ENCODE assay signal across 8 cellular contexts in the genomic region with DNA sequence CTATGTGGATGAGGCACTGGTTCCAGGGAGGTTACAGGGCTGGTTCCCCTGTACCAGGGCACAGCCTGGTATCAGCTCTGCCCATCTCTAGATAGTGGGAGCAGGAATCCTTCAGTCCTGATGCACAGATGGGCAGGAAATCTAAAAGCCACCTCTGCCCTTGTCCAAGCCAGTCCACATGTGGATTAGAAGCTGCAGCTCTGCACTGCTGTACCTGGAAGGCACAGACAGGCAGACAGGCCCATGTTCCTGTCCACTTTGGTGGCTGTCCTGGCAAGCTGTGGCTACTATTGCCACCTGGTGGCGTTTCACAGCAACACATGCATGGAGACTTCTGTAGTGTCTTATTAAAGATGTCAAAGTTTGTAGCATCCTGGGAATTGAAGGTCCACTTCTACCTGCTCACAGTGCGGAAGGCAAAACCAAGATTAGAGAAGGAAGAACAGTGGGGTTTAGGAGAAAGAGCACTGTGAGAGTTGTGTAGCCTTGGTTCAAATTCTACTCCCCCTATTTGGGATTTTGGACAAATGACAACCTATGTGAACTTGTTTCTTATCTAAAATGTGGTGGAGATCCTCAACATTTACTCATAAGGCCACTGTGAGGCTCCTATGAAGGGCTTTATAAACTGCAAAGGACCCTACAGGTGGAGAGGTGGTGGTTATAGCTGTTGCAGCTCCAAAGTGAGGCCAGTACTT. TPM values are rescaled to one million over a fixed set of nuclear protein-coding genes. Genes with fewer than 3 reads are reported as not detected.
DNase-seq lines count a peak whose midpoint lies in the region; ATAC-seq, FAIRE-seq and TF ChIP-seq lines count a peak whose summit lies in the region.

No MANE protein-coding gene starts in this region.

- POLR2A ChIA-PET in activated CD8-positive, alpha-beta T cell treated with anti-CD3 and anti-CD28 coated beads, Interleukin-2, amount 10 ng/mL, durations not matched to agents 7 days and 5 days (lab: Charles Lee) = interaction anchor here (0.9 kb wide), 1 partner anchor 180 kb away, joined by 3 read pairs; no protein-coding TSS in a partner anchor
- POLR2A ChIA-PET in H1 (lab: Charles Lee; ENCODE audit: partially characterized antibody) = interaction anchor here (1.1 to 1.8 kb wide), 2 partner anchors 9 to 11 kb away, joined by 3 to 4 read pairs; no protein-coding TSS in a partner anchor

- H3K4ac ChIP-seq in H1 (replicated peaks; ENCODE audit: insufficient read length, low read depth, low read length) = no peak overlapping the region

- peak; percentile 93 to 97 for TF ChIP-seq RAD21 in H1 (IDR thresholded peaks at IDR 0.05 in 1 of 2, conservative IDR thresholded peaks at IDR 0.05 in 1 of 2; ENCODE audit: low read depth in 2 of 2, low read length in 2 of 2)

- H3K36me3 ChIP-seq in H1 (ENCODE audit: control insufficient read depth in 2 of 4, insufficient read depth in 4 of 4, low read length in 3 of 4) = no peaks in the 10 kb centered on the region

- H3K4me1 Mint-ChIP-seq in activated CD8-positive, alpha-beta T cell treated with anti-CD3 and anti-CD28 coated beads, Interleukin-2, amount 10 ng/mL, durations not matched to agents 7 days and 5 days (ENCODE audit: low read depth) = no peaks in the 10 kb centered on the region

- H3K79me1 ChIP-seq in H1 (ENCODE audit: low read depth, low read length) = no peaks in the 10 kb centered on the region

- H3K4me2 ChIP-seq in H1 (ENCODE audit: insufficient read depth in 1 of 2, low read depth in 2 of 2, low read length in 2 of 2) = no peak overlapping the region

- H2BK15ac ChIP-seq in H1 (ENCODE audit: low read length) = no peak overlapping the region

- no peak overlapping the region for H3K27ac Mint-ChIP-seq in activated CD8-positive, alpha-beta T cell treated with anti-CD3 and anti-CD28 coated beads, Interleukin-2, amount 10 ng/mL, durations not matched to agents 7 days and 5 days

- H3K4me3 Mint-ChIP-seq in activated CD8-positive, alpha-beta T cell treated with anti-CD3 and anti-CD28 coated beads, Interleukin-2, amount 10 ng/mL, durations not matched to agents 7 days and 5 days = no peak overlapping the region

- no peaks in the 10 kb centered on the region for H4K20me1 ChIP-seq in H1 (replicated peaks in 1 of 2; ENCODE audit: control insufficient read depth in 1 of 2, insufficient read depth in 2 of 2, low read length in 2 of 2)

- DNase-seq in A172 (ENCODE audit: low spot score) (peak; percentile 78), GM18507 (ENCODE audit: extremely low spot score, insufficient read length, low read depth) (peak; percentile 33), NCI-H526 (lab: John Stamatoyannopoulos, UW) (peak; percentile 74 to 90), H1 (ENCODE audit: low read depth in 1 of 2, low spot score in 2 of 2) (peak; percentile 49 to 84), midbrain (lab: John Stamatoyannopoulos, UW) (peak; percentile 87)
- DNase-seq in activated CD8-positive, alpha-beta T cell treated with anti-CD3 and anti-CD28 coated beads, Interleukin-2, amount 10 ng/mL, durations not matched to agents 7 days and 5 days = peak; percentile 73
- peak; percentile 31 to 40 for DNase-seq in stimulated activated CD8-positive, alpha-beta memory T cell treated with anti-CD3 and anti-CD28 coated beads, Interleukin-4, amount 100 ng/mL, for 4 hours (ENCODE audit: low read depth in 2 of 2, low spot score in 1 of 2)

- H2BK120ac ChIP-seq in H1 (replicated peaks; ENCODE audit: low read depth, low read length) = no peak overlapping the region

- no peaks in the 10 kb centered on the region for H3K36me3 Mint-ChIP-seq in activated CD8-positive, alpha-beta T cell treated with anti-CD3 and anti-CD28 coated beads, Interleukin-2, amount 10 ng/mL, durations not matched to agents 7 days and 5 days (ENCODE audit: low read depth)

- peaks cover 6% of the 10 kb centered on the region for H3K27me3 Mint-ChIP-seq in activated CD8-positive, alpha-beta T cell treated with anti-CD3 and anti-CD28 coated beads, Interleukin-2, amount 10 ng/mL, durations not matched to agents 7 days and 5 days (ENCODE audit: low read depth)

- H3K9me3 ChIP-seq in H1 (ENCODE audit: insufficient read depth in 2 of 2, low read depth in 1 of 2, low read length in 1 of 2) = peaks cover 7 to 9% of the 10 kb centered on the region in 2 experiments; a peak in 2 of 4 replicates

- no peak overlapping the region for H3K4me3 ChIP-seq in H1 (ENCODE audit: extremely low read depth in 1 of 4, insufficient read depth in 2 of 4, low read depth in 3 of 4, low read length in 4 of 4)

- H3K79me2 ChIP-seq in H1 (ENCODE audit: control insufficient read depth in 1 of 2, insufficient read depth in 2 of 2, low read length in 2 of 2) = no peaks in the 10 kb centered on the region

- H3K14ac ChIP-seq in H1 (ENCODE audit: insufficient read length) = no peak overlapping the region

- FAIRE-seq in GM18507 (lab: Jason Lieb, UNC) = peak; percentile 78
- peak; percentile 96 for FAIRE-seq in H1 (lab: Jason Lieb, UNC)

- CTCF ChIA-PET in activated CD8-positive, alpha-beta T cell treated with anti-CD3 and anti-CD28 coated beads, Interleukin-2, amount 10 ng/mL, durations not matched to agents 7 days and 5 days (lab: Charles Lee) = interaction anchor here (0.8 to 2.7 kb wide), 12 partner anchors 9 to 186 kb away, joined by 3 to 37 read pairs (median 4); no protein-coding TSS in a partner anchor
- CTCF ChIA-PET in H1 (lab: Charles Lee; ENCODE audit: partially characterized antibody) = interaction anchor here (0.6 to 2.9 kb wide), 80 partner anchors 8 to 402 kb away, joined by 3 to 104 read pairs (median 5); no protein-coding TSS in a partner anchor

- no peak overlapping the region for H3K27ac ChIP-seq in H1 (ENCODE audit: low read depth, low read length)

- TF ChIP-seq EP300 in H1 (IDR thresholded peaks at IDR 0.05; ENCODE audit: borderline replicate concordance in 1 of 2, low read depth in 2 of 2, low read length in 2 of 2) = no peak

- WGBS in H1 (ENCODE audit: extremely low coverage in 1 of 2, insufficient coverage in 1 of 2, insufficient read length in 1 of 2, insufficient replicate concordance in 2 of 2, low coverage in 1 of 2, low lambda C conversion rate in 2 of 2, missing lambda C conversion rate in 1 of 2), 2 experiments = 45% methylated on average over 2 of the region's 2 CpGs; no CpG with 5 or more reads in 1 of the 2 experiments

- H2BK5ac ChIP-seq in H1 (ENCODE audit: low read depth, low read length) = no peak overlapping the region

- H3K56ac ChIP-seq in H1 (replicated peaks; ENCODE audit: insufficient read length, low read depth, low read length) = no peak overlapping the region

- H2BK20ac ChIP-seq in H1 (ENCODE audit: low read length) = no peak overlapping the region

- H4K5ac ChIP-seq in H1 (ENCODE audit: insufficient read length, low read depth, low read length) = no peak overlapping the region

- no peak overlapping the region for H3K23ac ChIP-seq in H1 (ENCODE audit: insufficient read length)

- no peak overlapping the region for H3K9ac ChIP-seq in H1 (replicated peaks in 1 of 4; ENCODE audit: extremely low read depth in 1 of 4, low read depth in 3 of 4, low read length in 3 of 4)

- H3K23me2 ChIP-seq in H1 (ENCODE audit: low read depth, low read length) = no peaks in the 10 kb centered on the region

- H2AK5ac ChIP-seq in H1 (ENCODE audit: low read depth, low read length) = no peak overlapping the region

- no peak overlapping the region for H3K18ac ChIP-seq in H1 (ENCODE audit: extremely low read depth, low read length)

- H3K9me3 Mint-ChIP-seq in activated CD8-positive, alpha-beta T cell treated with anti-CD3 and anti-CD28 coated beads, Interleukin-2, amount 10 ng/mL, durations not matched to agents 7 days and 5 days (ENCODE audit: insufficient read depth) = no peaks in the 10 kb centered on the region

- ATAC-seq in HG03378 (IDR thresholded peaks at IDR 0.05; ENCODE audit: unreplicated experiment) = peak; percentile 69
- peak; percentile 71 for ATAC-seq in activated CD8-positive, alpha-beta T cell treated with anti-CD3 and anti-CD28 coated beads, Interleukin-2, amount 10 ng/mL, durations not matched to agents 7 days and 5 days

- peaks cover 0 to 12% (median 3%) of the 10 kb centered on the region in 4 experiments; a peak in 2 of 7 replicates for H3K4me1 ChIP-seq in H1 (replicated peaks in 1 of 4; ENCODE audit: control insufficient read depth in 3 of 4, insufficient read depth in 4 of 4, low read length in 3 of 4)

- H2BK12ac ChIP-seq in H1 (ENCODE audit: low read depth, low read length) = 0 out of 2 replicates have a peak overlapping the region, but pooled peaks have one; percentile 35

- no peaks in the 10 kb centered on the region for H3K27me3 ChIP-seq in H1 (replicated peaks in 1 of 4; ENCODE audit: control insufficient read depth in 3 of 4, extremely low read depth in 1 of 4, insufficient read depth in 3 of 4, low read length in 3 of 4)

- no peak overlapping the region for H4K91ac ChIP-seq in H1 (replicated peaks; ENCODE audit: insufficient read length, low read length)

- no peak for TF ChIP-seq POLR2A in H1 (IDR thresholded peaks at IDR 0.05; ENCODE audit: control extremely low read depth in 1 of 2, low read depth in 2 of 2, low read length in 2 of 2)

- no peak overlapping the region for H2AFZ ChIP-seq in H1 (ENCODE audit: low read length)

- H4K8ac ChIP-seq in H1 (ENCODE audit: extremely low read depth, insufficient read depth, low read length) = no peak overlapping the region

- peak; percentile 76 to 97 (median 91) for TF ChIP-seq CTCF in H1 (IDR thresholded peaks at IDR 0.05; ENCODE audit: control extremely low read depth in 1 of 3, insufficient read depth in 1 of 3, low read depth in 1 of 3, low read length in 3 of 3)

TF ChIP-seq in H1, 55 proteins besides CTCF, POLR2A, EP300 and RAD21 (continues in another document):
- TF ChIP-seq ZNF274 (IDR thresholded peaks at IDR 0.05; ENCODE audit: borderline replicate concordance, extremely low read depth, low read length) (no peak), MAFK (IDR thresholded peaks at IDR 0.05; ENCODE audit: low read depth, low read length) (no peak), SP1 (IDR thresholded peaks at IDR 0.05; ENCODE audit: low read depth, low read length) (no peak), CHD1 (IDR thresholded peaks at IDR 0.05; ENCODE audit: low read depth, low read length) (no peak), POLR2AphosphoS5 (IDR thresholded peaks at IDR 0.05; ENCODE audit: low read depth, low read length) (no peak)

RNA-seq across cellular contexts. Expression of a gene that starts 30.1 kb away (rescaled TPM):
- 2.6 and 8.8 TPM in 2 replicates for total RNA-seq in A172 (2014; rRNA removed; shearing (Covaris generic))
- total RNA-seq in activated CD8-positive, alpha-beta T cell treated with anti-CD3 and anti-CD28 coated beads, Interleukin-2, amount 10 ng/mL, durations not matched to agents 7 days and 5 days = under 1 TPM; 0.23 to 0.71 TPM
- total RNA-seq in H1 (2021; fragmentation: NEBNext Ultra II Directional; extraction: Animal tissue kit (Norgen Biotek cat#: 25700)) = 66.9 and 73.6 TPM in 2 replicates
- polyA plus RNA-seq in H1 (2011; rRNA removed) = 35.2 and 35.6 TPM in 2 replicates
- 21.6 TPM for polyA plus RNA-seq in H1 (2011; cell fraction: cytosol; rRNA removed)
- polyA plus RNA-seq in H1 (2011; cell fraction: nucleus; rRNA removed) = 81.7 TPM
- polyA plus RNA-seq in H1 (2012, experiment 1 of 2) = 40.1 to 57.0 TPM (median 50.4 TPM) in 4 replicates
- polyA plus RNA-seq in H1 (2012, experiment 2 of 2) = 6.8 TPM
- polyA plus RNA-seq in H1 (2013, experiment 1 of 2) = 20.8 TPM
- 18.0 TPM for polyA plus RNA-seq in H1 (2013, experiment 2 of 2)
- 96.9 and 105 TPM in 2 replicates for polyA minus RNA-seq in H1 (2011; rRNA and poly(A)+ RNA removed)
- polyA minus RNA-seq in H1 (2011; cell fraction: cytosol; rRNA and poly(A)+ RNA removed) = 61.2 TPM
- 145 TPM for polyA minus RNA-seq in H1 (2011; cell fraction: nucleus; rRNA and poly(A)+ RNA removed)

Comparison
In these comparisons a context has a peak if more than half of its experiments do, and no peak if none do; other contexts are left out.
1. DNase-seq: peak in every context shown above with its lines; median percentile 87 in midbrain; 82 in NCI-H526; 78 in A172; 73 in activated CD8-positive, alpha-beta T cell treated with anti-CD3 and anti-CD28 coated beads, Interleukin-2, amount 10 ng/mL, durations not matched to agents 7 days and 5 days; 66 in H1; 36 in stimulated activated CD8-positive, alpha-beta memory T cell treated with anti-CD3 and anti-CD28 coated beads, Interleukin-4, amount 100 ng/mL, for 4 hours; 33 in GM18507.